ENCODE assay signal across 8 cellular contexts in genomic region chr12:31589896-31590729, GRCh38. TPM values are rescaled to one million over a fixed set of nuclear protein-coding genes. Genes with fewer than 3 reads are reported as not detected.
A peak's percentile ranks its signal among the peaks of the same experiment; 100 is the strongest.
DNase-seq lines count a peak whose midpoint lies in the region; ATAC-seq and TF ChIP-seq lines count a peak whose summit lies in the region.

No MANE protein-coding gene starts in this region.

- ATAC-seq in HG02571 (IDR thresholded peaks at IDR 0.05; ENCODE audit: unreplicated experiment) = peak; percentile 38
- peak; percentile 44 to 61 for ATAC-seq in activated CD4-positive, CD25-positive, alpha-beta regulatory T cell treated with anti-CD3 and anti-CD28 coated beads, Interleukin-2, amount 50 U/mL, for 24 hours
- peak; percentile 79 for ATAC-seq in stimulated activated naive CD8-positive, alpha-beta T cell treated with anti-CD3 and anti-CD28 coated beads, Interleukin-15, Interleukin-2, amounts not matched to agents 100 U/mL and 50 U/mL, for 24 hours

- TF ChIP-seq CTCF in 22Rv1 (IDR thresholded peaks at IDR 0.05) = peak; percentile 36; the same call in 1 of the 2 replicates
- no peak for TF ChIP-seq CTCF in GM12864 (IDR thresholded peaks at IDR 0.05; ENCODE audit: low read depth, low read length, missing control alignments)
- no peak for TF ChIP-seq CTCF in NB4 (IDR thresholded peaks at IDR 0.05; ENCODE audit: low read depth, low read length)
- no peak for TF ChIP-seq CTCF in epithelial cell of esophagus (IDR thresholded peaks at IDR 0.05; ENCODE audit: insufficient read depth, low read depth, low read length, missing control alignments)

- DNase-seq in GM12864 (ENCODE audit: low read depth) = no peak
- DNase-seq in NB4 (ENCODE audit: low read depth) = peak; percentile 92
- peak; percentile 57 for DNase-seq in epithelial cell of esophagus (ENCODE audit: low read depth)
- peak; percentile 91 for DNase-seq in mesenteric fat pad (ENCODE audit: low spot score)
- peak; percentile 57 for DNase-seq in stimulated activated naive CD8-positive, alpha-beta T cell treated with anti-CD3 and anti-CD28 coated beads, Interleukin-15, Interleukin-2, amounts not matched to agents 100 U/mL and 50 U/mL, for 24 hours

- TF ChIP-seq POLR2A in NB4 (IDR thresholded peaks at IDR 0.05; ENCODE audit: extremely low read depth, insufficient read length) = peak; percentile 58

- H3K27ac ChIP-seq in 22Rv1 = peak overlapping the region; percentile 73

- peak overlapping the region; percentile 88 for H3K4me3 ChIP-seq in GM12864 (ENCODE audit: low read depth, low read length)
- peak overlapping the region; percentile 79 for H3K4me3 ChIP-seq in NB4 (ENCODE audit: low read depth, low read length)
- peak overlapping the region; percentile 78 for H3K4me3 ChIP-seq in epithelial cell of esophagus (ENCODE audit: low read length)

RNA-seq across cellular contexts. Expression of gene DENND5B, which starts 0.8 kb away (rescaled TPM):
- total RNA-seq in mesenteric fat pad = 15.4 TPM
